In the genomic region with DNA sequence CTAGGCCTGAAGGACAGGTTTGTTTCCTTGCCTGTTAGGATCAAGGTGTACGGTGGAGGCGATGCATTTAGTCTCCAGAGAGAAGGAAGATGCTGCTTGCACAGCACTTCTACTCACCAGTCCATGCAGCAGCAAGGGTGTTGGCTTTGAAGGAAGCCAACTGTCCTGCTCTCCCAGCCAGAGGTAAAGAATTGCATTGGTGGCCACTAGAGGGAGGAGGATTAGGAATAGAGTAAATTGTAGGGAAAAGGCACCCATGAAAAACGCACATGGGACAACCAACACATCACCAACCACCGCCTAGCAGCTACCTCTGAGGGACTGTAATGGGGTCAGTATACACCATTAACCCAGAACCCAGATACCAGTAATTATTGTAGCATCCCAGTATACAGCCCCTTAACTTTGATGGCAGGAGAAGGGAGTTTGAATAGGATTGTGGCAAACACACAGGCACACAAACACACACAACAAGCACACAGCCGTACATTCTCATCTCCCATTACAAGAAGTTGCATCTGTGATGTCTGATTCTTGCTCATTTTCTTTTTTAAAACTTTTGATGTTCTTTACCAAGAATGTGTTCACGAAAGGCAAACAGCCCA, we compare ENCODE assay signal across 8 cellular contexts.
DNase-seq lines count a peak whose midpoint lies in the region; ATAC-seq and TF ChIP-seq lines count a peak whose summit lies in the region.

No MANE protein-coding gene starts in this region.

- no peak for TF ChIP-seq POLR2A in ovary (IDR thresholded peaks at IDR 0.05)

- no peaks in the 10 kb centered on the region for H3K36me3 ChIP-seq in ovary

- TF ChIP-seq CTCF in ovary (IDR thresholded peaks at IDR 0.05) = no peak

- intact Hi-C loops in ovary (cut with DNase I) = no loop called here

- no peak overlapping the region for H3K4me3 ChIP-seq in ovary

- H3K27me3 ChIP-seq in ovary = no peaks in the 10 kb centered on the region

- H3K4me1 ChIP-seq in ovary (ENCODE audit: insufficient read depth) = no peaks in the 10 kb centered on the region

- H3K27ac ChIP-seq in ovary = no peak overlapping the region

- 85 to 93% (median 91%) methylated on average over 6 of the region's 6 CpGs for WGBS in ovary, 3 donors

- H3K9me3 ChIP-seq in ovary = no peaks in the 10 kb centered on the region

- no peak for ATAC-seq in HG02763 (IDR thresholded peaks at IDR 0.05; ENCODE audit: unreplicated experiment)
- no peak for ATAC-seq in HG03095 (IDR thresholded peaks at IDR 0.05; ENCODE audit: unreplicated experiment)

- DNase-seq in ELF-1 (ENCODE audit: low read depth, low spot score) (peak; percentile 64), M059J (ENCODE audit: low read depth) (peak; percentile 45), cerebellar cortex (ENCODE audit: low spot score) (peak; percentile 42), myocyte (ENCODE audit: low read depth) (peak; percentile 46), ovary (no peak)
- no peak for DNase-seq in stimulated activated CD4-positive, alpha-beta T cell treated with anti-CD3 and anti-CD28 coated beads, Interleukin-4, amount 100 ng/mL, for 4 hours

- TF ChIP-seq EP300 in ovary (IDR thresholded peaks at IDR 0.05) = no peak

Comparison
In these comparisons a context has a peak if more than half of its experiments do, and no peak if none do; other contexts are left out.
1. DNase-seq: peak in ELF-1 (single experiment), M059J (single experiment), cerebellar cortex (single experiment) and myocyte (single experiment); none in stimulated activated CD4-positive, alpha-beta T cell treated with anti-CD3 and anti-CD28 coated beads, Interleukin-4, amount 100 ng/mL, for 4 hours (0 of 2) and ovary (0 of 5).